ENCODE assay signal across 9 cellular contexts in genomic region chr3:111577798-111578685, GRCh38. TPM values are rescaled to one million over a fixed set of nuclear protein-coding genes. Genes with fewer than 3 reads are reported as not detected.
DNase-seq lines count a peak whose midpoint lies in the region; ATAC-seq, FAIRE-seq and TF ChIP-seq lines count a peak whose summit lies in the region.
"Had no signal": no experiment of that assay in that cellular context is flagged by ENCODE, and none has a peak within 500 bp of the region (broad histone marks: within the 10 kb centered on the region; RNA-seq: fewer than 3 reads in every experiment).

No MANE protein-coding gene starts in this region.

- H3K9me3 ChIP-seq in ascending aorta: no peaks in the 10 kb centered on the region
- H3K9me3 ChIP-seq: SJSA1 had no signal

- intact Hi-C loops in activated T-helper 1 cell treated with anti-CD3 and anti-CD28 coated beads, Interleukin-12 subunit alpha, Interleukin-12 subunit beta, Interleukin-2, Interleukin-4 antibody, amounts not matched to agents 30 ng/mL and 10 ng/mL and 1 ng/mL, durations not matched to agents 14 hours and 24 hours and 36 hours (cut with micrococcal nuclease): loop anchor here (1.0 to 2.0 kb wide), 7 partner anchors 17 to 397 kb away; partner anchors contain the start of gene ZBED2
- intact Hi-C loops in ascending aorta (cut with DNase I): no loop called here

- peak; percentile 82 for FAIRE-seq in GM12892 (lab: Jason Lieb, UNC)

- peaks cover 64% of the 10 kb centered on the region for H3K36me3 Mint-ChIP-seq in activated T-helper 1 cell treated with anti-CD3 and anti-CD28 coated beads, Interleukin-12 subunit alpha, Interleukin-12 subunit beta, Interleukin-2, Interleukin-4 antibody, amounts not matched to agents 30 ng/mL and 10 ng/mL and 1 ng/mL, durations not matched to agents 14 hours and 24 hours and 36 hours (ENCODE audit: low read depth)
- peaks cover 19 to 30% (median 22%) of the 10 kb centered on the region in 3 donors for H3K36me3 Mint-ChIP-seq in immature natural killer cell

- TF ChIP-seq POLR2A in GM12892 (IDR thresholded peaks at IDR 0.05; ENCODE audit: low read depth, low read length): no peak

- peaks cover 3% of the 10 kb centered on the region for H3K9me3 Mint-ChIP-seq in activated T-helper 1 cell treated with anti-CD3 and anti-CD28 coated beads, Interleukin-12 subunit alpha, Interleukin-12 subunit beta, Interleukin-2, Interleukin-4 antibody, amounts not matched to agents 30 ng/mL and 10 ng/mL and 1 ng/mL, durations not matched to agents 14 hours and 24 hours and 36 hours
- H3K9me3 Mint-ChIP-seq in immature natural killer cell: no peaks in the 10 kb centered on the region

- H3K4me3 ChIP-seq in ascending aorta: no peak overlapping the region
- H3K4me3 ChIP-seq: SJSA1 had no signal

- peak overlapping the region; percentile 1 for H3K4me3 Mint-ChIP-seq in activated T-helper 1 cell treated with anti-CD3 and anti-CD28 coated beads, Interleukin-12 subunit alpha, Interleukin-12 subunit beta, Interleukin-2, Interleukin-4 antibody, amounts not matched to agents 30 ng/mL and 10 ng/mL and 1 ng/mL, durations not matched to agents 14 hours and 24 hours and 36 hours
- no peak overlapping the region for H3K4me3 Mint-ChIP-seq in immature natural killer cell

- no peaks in the 10 kb centered on the region for H3K27me3 ChIP-seq in ascending aorta
- H3K27me3 ChIP-seq: SJSA1 had no signal

- H3K27ac ChIP-seq in ascending aorta: no peak overlapping the region
- H3K27ac ChIP-seq: SJSA1 had no signal

- H3K4me1 ChIP-seq in ascending aorta: peaks cover 0 to 2% of the 10 kb centered on the region in 2 donors

- DNase-seq in AG09319 (ENCODE audit: extremely low read depth, low read depth) (peak; percentile 44), GM12892 (ENCODE audit: insufficient read length) (no peak), MV-4-11 (lab: John Stamatoyannopoulos, UW) (peak; percentile 51), immature natural killer cell (peak; percentile 14 to 28 (median 17)), ascending aorta (ENCODE audit: low spot score in 2 of 2) (no peak), NCI-H187 treated with DMSO at 0.1 percent for 48 hours (lab: John Stamatoyannopoulos, UW) (no peak)
- DNase-seq in activated T-helper 1 cell treated with anti-CD3 and anti-CD28 coated beads, Interleukin-12 subunit alpha, Interleukin-12 subunit beta, Interleukin-2, Interleukin-4 antibody, amounts not matched to agents 30 ng/mL and 10 ng/mL and 1 ng/mL, durations not matched to agents 14 hours and 24 hours and 36 hours (ENCODE audit: low spot score): no peak

- H3K27me3 Mint-ChIP-seq in activated T-helper 1 cell treated with anti-CD3 and anti-CD28 coated beads, Interleukin-12 subunit alpha, Interleukin-12 subunit beta, Interleukin-2, Interleukin-4 antibody, amounts not matched to agents 30 ng/mL and 10 ng/mL and 1 ng/mL, durations not matched to agents 14 hours and 24 hours and 36 hours (ENCODE audit: insufficient read depth): no peaks in the 10 kb centered on the region
- H3K27me3 Mint-ChIP-seq in immature natural killer cell (ENCODE audit: low read depth in 3 of 3): no peaks in the 10 kb centered on the region

- peak overlapping the region; percentile 70 for H3K27ac Mint-ChIP-seq in activated T-helper 1 cell treated with anti-CD3 and anti-CD28 coated beads, Interleukin-12 subunit alpha, Interleukin-12 subunit beta, Interleukin-2, Interleukin-4 antibody, amounts not matched to agents 30 ng/mL and 10 ng/mL and 1 ng/mL, durations not matched to agents 14 hours and 24 hours and 36 hours
- H3K27ac Mint-ChIP-seq in immature natural killer cell: peak overlapping the region; percentile 21 to 72 (median 52)

- peak; percentile 72 for TF ChIP-seq CTCF in AG09319 (IDR thresholded peaks at IDR 0.05; ENCODE audit: low read depth, low read length)
- TF ChIP-seq CTCF in ascending aorta (IDR thresholded peaks at IDR 0.05): no peak

- H3K36me3 ChIP-seq in ascending aorta: no peaks in the 10 kb centered on the region
- H3K36me3 ChIP-seq: SJSA1 had no signal

- peak; percentile 97 for ATAC-seq in HG02623 (IDR thresholded peaks at IDR 0.05; ENCODE audit: unreplicated experiment)

- peaks cover 82% of the 10 kb centered on the region for H3K4me1 Mint-ChIP-seq in activated T-helper 1 cell treated with anti-CD3 and anti-CD28 coated beads, Interleukin-12 subunit alpha, Interleukin-12 subunit beta, Interleukin-2, Interleukin-4 antibody, amounts not matched to agents 30 ng/mL and 10 ng/mL and 1 ng/mL, durations not matched to agents 14 hours and 24 hours and 36 hours (ENCODE audit: low read depth)
- H3K4me1 Mint-ChIP-seq in immature natural killer cell: peaks cover 56 to 74% of the 10 kb centered on the region in 2 donors

RNA-seq across cellular contexts. Expression of gene ZBED2, which starts 17.1 kb away (rescaled TPM):
- 3.2 TPM for polyA plus RNA-seq in GM12892 (2012; ENCODE audit: missing spikeins)
- 812 and 827 TPM in 2 replicates for total RNA-seq in activated T-helper 1 cell treated with anti-CD3 and anti-CD28 coated beads, Interleukin-12 subunit alpha, Interleukin-12 subunit beta, Interleukin-2, Interleukin-4 antibody, amounts not matched to agents 30 ng/mL and 10 ng/mL and 1 ng/mL, durations not matched to agents 14 hours and 24 hours and 36 hours
- polyA plus RNA-seq in immature natural killer cell: under 1 TPM in 1 of 3 donors, not detected in 2; 0.50 TPM
- 1.4 TPM for total RNA-seq in ascending aorta
- total RNA-seq: SJSA1 had no signal

RNA-seq across cellular contexts. Expression of gene CD96, which starts 36.0 kb away (rescaled TPM):
- 3.0 TPM for polyA plus RNA-seq in GM12892 (2012; ENCODE audit: missing spikeins)
- 79.1 and 79.7 TPM in 2 replicates for total RNA-seq in activated T-helper 1 cell treated with anti-CD3 and anti-CD28 coated beads, Interleukin-12 subunit alpha, Interleukin-12 subunit beta, Interleukin-2, Interleukin-4 antibody, amounts not matched to agents 30 ng/mL and 10 ng/mL and 1 ng/mL, durations not matched to agents 14 hours and 24 hours and 36 hours
- polyA plus RNA-seq in immature natural killer cell: 100 to 1,000 TPM; 206 to 251 (median 217) TPM
- total RNA-seq in ascending aorta: 0.32 TPM

Comparison
In these comparisons a context has a peak if more than half of its experiments do, and no peak if none do; other contexts are left out.
1. DNase-seq: peak in AG09319 (single experiment), MV-4-11 (single experiment) and immature natural killer cell (3 of 3); none in GM12892 (single experiment), activated T-helper 1 cell treated with anti-CD3 and anti-CD28 coated beads, Interleukin-12 subunit alpha, Interleukin-12 subunit beta, Interleukin-2, Interleukin-4 antibody, amounts not matched to agents 30 ng/mL and 10 ng/mL and 1 ng/mL, durations not matched to agents 14 hours and 24 hours and 36 hours (single experiment), ascending aorta (0 of 2) and NCI-H187 treated with DMSO at 0.1 percent for 48 hours (single experiment).
2. RNA of gene ZBED2, which starts 17.1 kb away (total RNA-seq): 812 to 827 TPM in activated T-helper 1 cell treated with anti-CD3 and anti-CD28 coated beads, Interleukin-12 subunit alpha, Interleukin-12 subunit beta, Interleukin-2, Interleukin-4 antibody, amounts not matched to agents 30 ng/mL and 10 ng/mL and 1 ng/mL, durations not matched to agents 14 hours and 24 hours and 36 hours; 1.4 TPM in ascending aorta (single experiment); every median in the first group is over 100 times any median in the second.
3. RNA of gene CD96, which starts 36.0 kb away (total RNA-seq): 79.1 to 79.7 TPM in activated T-helper 1 cell treated with anti-CD3 and anti-CD28 coated beads, Interleukin-12 subunit alpha, Interleukin-12 subunit beta, Interleukin-2, Interleukin-4 antibody, amounts not matched to agents 30 ng/mL and 10 ng/mL and 1 ng/mL, durations not matched to agents 14 hours and 24 hours and 36 hours; 0.32 TPM in ascending aorta (single experiment); every median in the first group is over 10 times any median in the second.